ENCODE assay signal across 1 cellular context in genomic region chr12:132492951-132493350, GRCh38.
TF ChIP-seq lines count a peak whose summit lies in the region.

No MANE protein-coding gene starts in this region.

TF ChIP-seq in K562, 482 proteins besides CTCF, POLR2A, EP300 and RAD21 (continued from another document):
- TF ChIP-seq YY1 (IDR thresholded peaks at IDR 0.05; ENCODE audit: borderline replicate concordance in 1 of 3, control insufficient read depth in 1 of 3, extremely low read depth in 1 of 3, insufficient read depth in 3 of 3, insufficient read length in 1 of 3, insufficient replicate concordance in 2 of 3, low read depth in 1 of 3, low read length in 2 of 3): no peak
- TF ChIP-seq ZNF184 (CRISPR knock-in tag; IDR thresholded peaks at IDR 0.05): no peak
- 0 out of 2 replicates have a peak, but pooled peaks have one; percentile 34 for TF ChIP-seq RBFOX2 (IDR thresholded peaks at IDR 0.05; ENCODE audit: low read depth, low read length)
- TF ChIP-seq POLR3G (IDR thresholded peaks at IDR 0.05; ENCODE audit: extremely low read depth, insufficient read length, insufficient replicate concordance): no peak
- TF ChIP-seq SUPT5H (IDR thresholded peaks at IDR 0.05): no peak
- no peak for TF ChIP-seq RBM17 (IDR thresholded peaks at IDR 0.05; ENCODE audit: borderline replicate concordance, low read depth, low read length)
- TF ChIP-seq THAP12 (CRISPR knock-in tag; IDR thresholded peaks at IDR 0.05): no peak
- TF ChIP-seq FIP1L1 (IDR thresholded peaks at IDR 0.05; ENCODE audit: low read depth, low read length, poor library complexity, severe bottlenecking): no peak
- TF ChIP-seq BCOR (IDR thresholded peaks at IDR 0.05): 0 out of 2 replicates have a peak, but pooled peaks have one; percentile 22
TF ChIP-seq in K562: peak in this region for 2.
